ENCODE assay signal across 1 cellular context in genomic region chr21:44817506-44817880, GRCh38.
A peak's percentile ranks its signal among the peaks of the same experiment; 100 is the strongest.
TF ChIP-seq lines count a peak whose summit lies in the region.

No MANE protein-coding gene starts in this region.

TF ChIP-seq in K562, 482 proteins besides CTCF, POLR2A, EP300 and RAD21 (continued from another document and continues in another):
- TF ChIP-seq, protein P1, sequence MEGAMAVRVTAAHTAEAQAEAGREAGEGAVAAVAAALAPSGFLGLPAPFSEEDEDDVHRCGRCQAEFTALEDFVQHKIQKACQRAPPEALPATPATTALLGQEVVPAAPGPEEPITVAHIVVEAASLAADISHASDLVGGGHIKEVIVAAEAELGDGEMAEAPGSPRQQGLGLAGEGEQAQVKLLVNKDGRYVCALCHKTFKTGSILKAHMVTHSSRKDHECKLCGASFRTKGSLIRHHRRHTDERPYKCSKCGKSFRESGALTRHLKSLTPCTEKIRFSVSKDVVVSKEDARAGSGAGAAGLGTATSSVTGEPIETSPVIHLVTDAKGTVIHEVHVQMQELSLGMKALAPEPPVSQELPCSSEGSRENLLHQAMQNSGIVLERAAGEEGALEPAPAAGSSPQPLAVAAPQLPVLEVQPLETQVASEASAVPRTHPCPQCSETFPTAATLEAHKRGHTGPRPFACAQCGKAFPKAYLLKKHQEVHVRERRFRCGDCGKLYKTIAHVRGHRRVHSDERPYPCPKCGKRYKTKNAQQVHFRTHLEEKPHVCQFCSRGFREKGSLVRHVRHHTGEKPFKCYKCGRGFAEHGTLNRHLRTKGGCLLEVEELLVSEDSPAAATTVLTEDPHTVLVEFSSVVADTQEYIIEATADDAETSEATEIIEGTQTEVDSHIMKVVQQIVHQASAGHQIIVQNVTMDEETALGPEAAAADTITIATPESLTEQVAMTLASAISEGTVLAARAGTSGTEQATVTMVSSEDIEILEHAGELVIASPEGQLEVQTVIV (CRISPR knock-in tag; IDR thresholded peaks at IDR 0.05; ENCODE audit: borderline replicate concordance), result no peak
- TF ChIP-seq FOXP1 (CRISPR knock-in tag; IDR thresholded peaks at IDR 0.05) (no peak), XRCC5 (IDR thresholded peaks at IDR 0.05; ENCODE audit: low read depth, low read length) (no peak), EZH2 (IDR thresholded peaks at IDR 0.05; ENCODE audit: borderline replicate concordance, low read depth, low read length) (no peak), NFYB (IDR thresholded peaks at IDR 0.05; ENCODE audit: extremely low read depth, insufficient read length) (no peak), PPARD (CRISPR knock-in tag; IDR thresholded peaks at IDR 0.05) (no peak), ZNF232 (CRISPR knock-in tag; IDR thresholded peaks at IDR 0.05) (no peak), ZNF134 (CRISPR knock-in tag; conservative IDR thresholded peaks at IDR 0.05) (no peak), BRF1 (IDR thresholded peaks at IDR 0.05; ENCODE audit: borderline replicate concordance, extremely low read depth, insufficient read length) (no peak), ZNF695 (CRISPR knock-in tag; IDR thresholded peaks at IDR 0.05) (no peak), POLR2G (IDR thresholded peaks at IDR 0.05; ENCODE audit: low read depth, low read length) (peak; percentile 35; the same call in 1 of the 2 replicates), CREB1 (IDR thresholded peaks at IDR 0.05) (peak; percentile 16), CREB1 (CRISPR knock-in tag; IDR thresholded peaks at IDR 0.05) (no peak), ZNF175 (CRISPR knock-in tag; IDR thresholded peaks at IDR 0.05; ENCODE audit: low read depth) (no peak), MEIS2 (IDR thresholded peaks at IDR 0.05; ENCODE audit: partially characterized antibody) (no peak), GATA2 (CRISPR knock-in tag; IDR thresholded peaks at IDR 0.05) (no peak), DPF2 (IDR thresholded peaks at IDR 0.05) (no peak), LEF1 (IDR thresholded peaks at IDR 0.05) (no peak), FOXK2 (conservative IDR thresholded peaks at IDR 0.05 in 1 of 2, IDR thresholded peaks at IDR 0.05 in 1 of 2; ENCODE audit: low read depth in 2 of 2) (no peak), KLF16 (IDR thresholded peaks at IDR 0.05) (no peak), SIN3B (IDR thresholded peaks at IDR 0.05; ENCODE audit: low read depth) (no peak), SRSF3 (IDR thresholded peaks at IDR 0.05; ENCODE audit: insufficient read depth, low read length) (no peak), SIN3A (IDR thresholded peaks at IDR 0.05; ENCODE audit: borderline replicate concordance in 2 of 2, control insufficient read depth in 1 of 2, low read depth in 2 of 2, low read length in 2 of 2) (peak; percentile 92 to 96), U2AF1 (optimal IDR thresholded peaks at IDR 0.05; ENCODE audit: low read depth, low read length) (peak; percentile 46), ZNF589 (CRISPR knock-in tag; IDR thresholded peaks at IDR 0.05; ENCODE audit: low read depth) (no peak), RBBP5 (IDR thresholded peaks at IDR 0.05; ENCODE audit: borderline replicate concordance, insufficient read depth, low read length, poor library complexity, severe bottlenecking) (peak; percentile 53), TOE1 (IDR thresholded peaks at IDR 0.05; ENCODE audit: borderline replicate concordance) (no peak), TOE1 (CRISPR knock-in tag; IDR thresholded peaks at IDR 0.05; ENCODE audit: borderline replicate concordance, low read depth) (no peak), ZBTB7A (IDR thresholded peaks at IDR 0.05; ENCODE audit: borderline replicate concordance, control insufficient read depth, low read depth, low read length) (peak; percentile 82; the same call in 1 of the 2 replicates), PURB (CRISPR knock-in tag; IDR thresholded peaks at IDR 0.05; ENCODE audit: low read depth) (no peak), GTF2F1 (IDR thresholded peaks at IDR 0.05; ENCODE audit: low read depth, low read length) (no peak), XRCC3 (IDR thresholded peaks at IDR 0.05) (no peak), BACH1 (tag; IDR thresholded peaks at IDR 0.05) (no peak), NFE2 (IDR thresholded peaks at IDR 0.05; ENCODE audit: low read depth) (no peak), KDM1A (IDR thresholded peaks at IDR 0.05) (no peak), JUNB (CRISPR knock-in tag; conservative IDR thresholded peaks at IDR 0.05) (no peak), KDM2B (CRISPR knock-in tag; IDR thresholded peaks at IDR 0.05) (0 out of 2 replicates have a peak, but pooled peaks have one; percentile 62), ZBTB33 (CRISPR knock-in tag; IDR thresholded peaks at IDR 0.05) (peak; percentile 23; the same call in 1 of the 2 replicates), GABPB1 (CRISPR knock-in tag; IDR thresholded peaks at IDR 0.05) (0 out of 2 replicates have a peak, but pooled peaks have one; percentile 29), MLLT1 (IDR thresholded peaks at IDR 0.05) (no peak), CCNT2 (IDR thresholded peaks at IDR 0.05; ENCODE audit: borderline replicate concordance, extremely low read depth, insufficient read length, low read depth, low read length) (peak; percentile 67), POU5F1 (IDR thresholded peaks at IDR 0.05; ENCODE audit: borderline replicate concordance, low read depth, low read length, partially characterized antibody) (no peak), MAX (CRISPR knock-in tag; IDR thresholded peaks at IDR 0.05) (peak; percentile 67), ZNF75A (CRISPR knock-in tag; IDR thresholded peaks at IDR 0.05) (no peak), DACH1 (IDR thresholded peaks at IDR 0.05; ENCODE audit: partially characterized antibody) (peak; percentile 70), SAP30 (IDR thresholded peaks at IDR 0.05; ENCODE audit: borderline replicate concordance, insufficient read depth, low read depth, low read length, poor library complexity, severe bottlenecking) (peak; percentile 80), MTA1 (IDR thresholded peaks at IDR 0.05; ENCODE audit: borderline replicate concordance) (no peak), CBFA2T3 (IDR thresholded peaks at IDR 0.05) (no peak), CXXC5 (CRISPR knock-in tag; IDR thresholded peaks at IDR 0.05) (no peak), GATAD2A (IDR thresholded peaks at IDR 0.05) (no peak), TAL1 (IDR thresholded peaks at IDR 0.05) (no peak), SIX5 (IDR thresholded peaks at IDR 0.05; ENCODE audit: borderline replicate concordance in 1 of 2, insufficient read depth in 1 of 2, low read depth in 1 of 2, low read length in 2 of 2) (no peak), HNRNPK (IDR thresholded peaks at IDR 0.05; ENCODE audit: low read depth, low read length, poor library complexity, severe bottlenecking) (peak; percentile 91), NELFE (IDR thresholded peaks at IDR 0.05; ENCODE audit: insufficient read depth, insufficient read length) (no peak), TAF9B (IDR thresholded peaks at IDR 0.05; ENCODE audit: partially characterized antibody) (no peak), KLF13 (tag; IDR thresholded peaks at IDR 0.05; ENCODE audit: borderline replicate concordance, low read depth) (no peak), POLR2B (IDR thresholded peaks at IDR 0.05; ENCODE audit: low read depth, partially characterized antibody) (no peak), DMBX1 (CRISPR knock-in tag; IDR thresholded peaks at IDR 0.05; ENCODE audit: borderline replicate concordance) (no peak)
- TF ChIP-seq, protein P2, sequence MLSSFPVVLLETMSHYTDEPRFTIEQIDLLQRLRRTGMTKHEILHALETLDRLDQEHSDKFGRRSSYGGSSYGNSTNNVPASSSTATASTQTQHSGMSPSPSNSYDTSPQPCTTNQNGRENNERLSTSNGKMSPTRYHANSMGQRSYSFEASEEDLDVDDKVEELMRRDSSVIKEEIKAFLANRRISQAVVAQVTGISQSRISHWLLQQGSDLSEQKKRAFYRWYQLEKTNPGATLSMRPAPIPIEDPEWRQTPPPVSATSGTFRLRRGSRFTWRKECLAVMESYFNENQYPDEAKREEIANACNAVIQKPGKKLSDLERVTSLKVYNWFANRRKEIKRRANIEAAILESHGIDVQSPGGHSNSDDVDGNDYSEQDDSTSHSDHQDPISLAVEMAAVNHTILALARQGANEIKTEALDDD (IDR thresholded peaks at IDR 0.05), result no peak
- TF ChIP-seq, protein P3, sequence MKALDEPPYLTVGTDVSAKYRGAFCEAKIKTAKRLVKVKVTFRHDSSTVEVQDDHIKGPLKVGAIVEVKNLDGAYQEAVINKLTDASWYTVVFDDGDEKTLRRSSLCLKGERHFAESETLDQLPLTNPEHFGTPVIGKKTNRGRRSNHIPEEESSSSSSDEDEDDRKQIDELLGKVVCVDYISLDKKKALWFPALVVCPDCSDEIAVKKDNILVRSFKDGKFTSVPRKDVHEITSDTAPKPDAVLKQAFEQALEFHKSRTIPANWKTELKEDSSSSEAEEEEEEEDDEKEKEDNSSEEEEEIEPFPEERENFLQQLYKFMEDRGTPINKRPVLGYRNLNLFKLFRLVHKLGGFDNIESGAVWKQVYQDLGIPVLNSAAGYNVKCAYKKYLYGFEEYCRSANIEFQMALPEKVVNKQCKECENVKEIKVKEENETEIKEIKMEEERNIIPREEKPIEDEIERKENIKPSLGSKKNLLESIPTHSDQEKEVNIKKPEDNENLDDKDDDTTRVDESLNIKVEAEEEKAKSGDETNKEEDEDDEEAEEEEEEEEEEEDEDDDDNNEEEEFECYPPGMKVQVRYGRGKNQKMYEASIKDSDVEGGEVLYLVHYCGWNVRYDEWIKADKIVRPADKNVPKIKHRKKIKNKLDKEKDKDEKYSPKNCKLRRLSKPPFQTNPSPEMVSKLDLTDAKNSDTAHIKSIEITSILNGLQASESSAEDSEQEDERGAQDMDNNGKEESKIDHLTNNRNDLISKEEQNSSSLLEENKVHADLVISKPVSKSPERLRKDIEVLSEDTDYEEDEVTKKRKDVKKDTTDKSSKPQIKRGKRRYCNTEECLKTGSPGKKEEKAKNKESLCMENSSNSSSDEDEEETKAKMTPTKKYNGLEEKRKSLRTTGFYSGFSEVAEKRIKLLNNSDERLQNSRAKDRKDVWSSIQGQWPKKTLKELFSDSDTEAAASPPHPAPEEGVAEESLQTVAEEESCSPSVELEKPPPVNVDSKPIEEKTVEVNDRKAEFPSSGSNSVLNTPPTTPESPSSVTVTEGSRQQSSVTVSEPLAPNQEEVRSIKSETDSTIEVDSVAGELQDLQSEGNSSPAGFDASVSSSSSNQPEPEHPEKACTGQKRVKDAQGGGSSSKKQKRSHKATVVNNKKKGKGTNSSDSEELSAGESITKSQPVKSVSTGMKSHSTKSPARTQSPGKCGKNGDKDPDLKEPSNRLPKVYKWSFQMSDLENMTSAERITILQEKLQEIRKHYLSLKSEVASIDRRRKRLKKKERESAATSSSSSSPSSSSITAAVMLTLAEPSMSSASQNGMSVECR (CRISPR knock-in tag; IDR thresholded peaks at IDR 0.05), result peak; percentile 72
- TF ChIP-seq, protein P4, sequence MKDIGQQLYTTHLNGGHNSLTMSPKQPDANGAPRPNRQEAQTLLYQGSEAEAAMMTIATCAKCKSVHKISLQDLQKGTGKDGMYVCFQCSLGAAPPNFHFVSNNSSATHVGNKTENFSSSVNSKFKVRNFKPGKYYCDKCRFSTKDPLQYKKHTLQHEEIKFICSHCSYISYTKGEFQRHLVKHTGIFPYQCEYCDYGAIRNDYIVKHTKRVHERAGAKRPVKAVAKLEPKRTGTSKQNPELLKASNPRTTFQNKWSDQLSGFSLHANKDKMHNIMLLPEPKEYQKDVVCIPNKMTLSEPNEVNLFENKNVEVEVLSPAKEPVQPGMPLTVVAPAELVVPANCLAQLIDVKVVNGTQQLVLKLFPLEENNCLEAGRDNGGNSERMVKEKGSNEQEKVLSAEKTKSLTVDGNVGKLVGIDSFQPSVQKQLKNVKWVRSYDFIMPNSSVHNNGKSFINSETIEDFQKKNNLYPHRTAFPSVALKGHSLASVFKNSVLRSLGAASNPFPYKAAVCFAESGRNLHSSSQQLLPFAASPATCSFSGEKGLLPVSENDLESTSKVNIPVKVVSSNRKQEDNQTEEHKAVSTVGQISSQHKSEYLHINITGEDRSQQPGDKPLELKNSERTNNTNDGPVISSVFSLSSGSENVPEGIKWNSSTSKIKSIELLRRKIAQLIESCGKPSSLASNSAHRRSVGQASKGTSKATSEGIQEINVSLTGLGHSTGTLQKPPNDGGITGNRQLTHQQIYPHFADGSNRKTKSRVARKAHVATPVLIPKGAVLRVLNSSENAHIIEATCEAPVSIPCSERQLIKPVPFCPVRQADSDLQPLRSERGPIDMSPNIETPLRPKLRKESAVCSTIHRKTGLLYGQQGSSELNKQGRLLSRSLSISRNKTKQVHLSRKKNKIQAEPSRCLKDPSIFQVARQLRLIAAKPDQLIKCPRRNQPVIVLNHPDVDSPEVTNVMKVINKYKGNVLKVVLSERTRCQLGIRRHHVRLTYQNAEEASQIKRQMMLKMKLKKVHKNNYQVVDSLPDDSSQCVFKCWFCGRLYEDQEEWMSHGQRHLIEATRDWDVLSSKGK (CRISPR knock-in tag; IDR thresholded peaks at IDR 0.05), result no peak
